27 cellular contexts compared by ENCODE assay signal in the genomic region with DNA sequence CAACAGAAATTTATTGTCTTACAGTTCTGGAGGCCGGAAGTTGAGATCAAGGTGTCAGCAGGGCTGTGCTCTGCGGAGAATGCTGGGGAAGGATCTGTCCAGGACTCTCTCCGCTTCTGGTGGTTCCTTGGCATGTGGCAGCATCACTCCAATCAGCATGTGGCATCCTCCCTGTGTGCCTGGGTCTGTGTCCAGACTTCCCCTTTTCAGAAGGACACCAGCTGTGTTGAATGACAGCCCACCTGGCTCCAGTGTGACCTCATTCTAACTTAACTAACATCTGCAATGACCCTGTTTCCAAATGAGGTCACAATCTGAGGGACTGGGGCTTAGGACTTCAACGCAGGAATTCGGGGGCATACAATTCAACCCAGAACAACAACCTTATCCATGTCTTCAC.
"Had no signal": no experiment of that assay in that cellular context is flagged by ENCODE, and none has a peak within 500 bp of the region (broad histone marks: within the 10 kb centered on the region; RNA-seq: fewer than 3 reads in every experiment).

No MANE protein-coding gene starts in this region.

- H3K4me3 Mint-ChIP-seq: activated B cell treated with CpG ODN at 0.5 μM for 24 hours; activated CD4-positive, alpha-beta T cell treated with anti-CD3 and anti-CD28 coated beads for 36 hours; activated naive CD8-positive, alpha-beta T cell; activated T-cell treated with anti-CD3 and anti-CD28 coated beads, Interleukin-2, amount 50 U/mL, for 24 hours; activated T-helper 17 cell treated with anti-CD3 and anti-CD28 coated beads, Interleukin-2, amount 50 U/mL, for 72 hours; effector memory CD8-positive, alpha-beta T cell; mesothelial cell of epicardium; naive thymus-derived CD8-positive, alpha-beta T cell; stimulated activated naive CD8-positive, alpha-beta T cell treated with anti-CD3 and anti-CD28 coated beads, Interleukin-15, amount 100 ng/mL, for 72 hours had no signal

- H3K4me1 ChIP-seq: adrenal gland, ascending aorta, esophagus muscularis mucosa, psoas muscle, right atrium auricular region, tibial artery had no signal

- H3K36me3 Mint-ChIP-seq: activated naive CD8-positive, alpha-beta T cell; mesothelial cell of epicardium had no signal

- H3K9me3 ChIP-seq: adrenal gland, ascending aorta, tibial artery had no signal

- FAIRE-seq: endothelial cell of umbilical vein, frontal cortex had no signal

- ATAC-seq: activated CD4-positive, alpha-beta T cell treated with anti-CD3 and anti-CD28 coated beads for 36 hours; activated T-helper 17 cell treated with anti-CD3 and anti-CD28 coated beads, Interleukin-2, amount 50 U/mL, for 72 hours; effector memory CD8-positive, alpha-beta T cell; naive thymus-derived CD8-positive, alpha-beta T cell; psoas muscle; stimulated activated naive CD8-positive, alpha-beta T cell treated with anti-CD3 and anti-CD28 coated beads, Interleukin-15, amount 100 ng/mL, for 72 hours had no signal

- H3K4me3 ChIP-seq: adrenal gland, ascending aorta, esophagus muscularis mucosa, left ventricle myocardium inferior, psoas muscle, right atrium auricular region, tibial artery had no signal

- H3K27ac Mint-ChIP-seq: activated B cell treated with CpG ODN at 0.5 μM for 24 hours; activated CD4-positive, alpha-beta T cell treated with anti-CD3 and anti-CD28 coated beads for 36 hours; activated naive CD8-positive, alpha-beta T cell; activated T-cell treated with anti-CD3 and anti-CD28 coated beads, Interleukin-2, amount 50 U/mL, for 24 hours; activated T-helper 17 cell treated with anti-CD3 and anti-CD28 coated beads, Interleukin-2, amount 50 U/mL, for 72 hours; effector memory CD8-positive, alpha-beta T cell; mesothelial cell of epicardium; naive thymus-derived CD8-positive, alpha-beta T cell; stimulated activated naive CD8-positive, alpha-beta T cell treated with anti-CD3 and anti-CD28 coated beads, Interleukin-15, amount 100 ng/mL, for 72 hours had no signal

- H3K27ac ChIP-seq: adrenal gland, ascending aorta, brain microvascular endothelial cell, esophagus muscularis mucosa, left ventricle myocardium inferior, psoas muscle, right atrium auricular region, tibial artery had no signal

- H3K4me1 Mint-ChIP-seq: activated B cell treated with CpG ODN at 0.5 μM for 24 hours; activated CD4-positive, alpha-beta T cell treated with anti-CD3 and anti-CD28 coated beads for 36 hours; activated T-helper 17 cell treated with anti-CD3 and anti-CD28 coated beads, Interleukin-2, amount 50 U/mL, for 72 hours; naive thymus-derived CD8-positive, alpha-beta T cell; stimulated activated naive CD8-positive, alpha-beta T cell treated with anti-CD3 and anti-CD28 coated beads, Interleukin-15, amount 100 ng/mL, for 72 hours had no signal

- DNase-seq: activated B cell treated with CpG ODN at 0.5 μM for 24 hours; activated CD4-positive, alpha-beta T cell treated with anti-CD3 and anti-CD28 coated beads for 36 hours; activated CD4-positive, alpha-beta T cell treated with anti-CD3 and anti-CD28 coated beads, Interleukin-2, amount 50 U/mL, for 4 hours; activated CD8-positive, alpha-beta memory T cell treated with anti-CD3 and anti-CD28 coated beads for 24 hours; activated CD8-positive, alpha-beta memory T cell treated with anti-CD3 and anti-CD28 coated beads, Interleukin-2, amount 50 U/mL, for 4 hours; activated naive CD4-positive, alpha-beta T cell; activated T-cell treated with anti-CD3 and anti-CD28 coated beads, Interleukin-2, amount 50 U/mL, for 24 hours; adrenal gland; brain microvascular endothelial cell; caudate nucleus; effector memory CD8-positive, alpha-beta T cell; hippocampal formation; left ventricle myocardium inferior; naive thymus-derived CD8-positive, alpha-beta T cell; psoas muscle; stimulated activated CD4-positive, alpha-beta T cell treated with anti-CD3 and anti-CD28 coated beads, Interleukin-1b, Interleukin-23, amount 100 ng/mL, for 48 hours; stimulated activated naive CD8-positive, alpha-beta T cell treated with anti-CD3 and anti-CD28 coated beads, Interleukin-15, amount 100 ng/mL, for 72 hours; T-helper 9 cell; tibial artery had no signal

- H3K27me3 ChIP-seq: adrenal gland, ascending aorta, brain microvascular endothelial cell, right atrium auricular region had no signal

- H3K36me3 ChIP-seq: adrenal gland, ascending aorta, brain microvascular endothelial cell, esophagus muscularis mucosa, left ventricle myocardium inferior, right atrium auricular region, tibial artery had no signal
